In genomic region chr1:161791889-161792655, GRCh38 we compare ENCODE assay signal across 16 cellular contexts. TPM values are rescaled to one million over a fixed set of nuclear protein-coding genes. Genes with fewer than 3 reads are reported as not detected.
A peak's percentile ranks its signal among the peaks of the same experiment; 100 is the strongest.
DNase-seq lines count a peak whose midpoint lies in the region; ATAC-seq, FAIRE-seq and TF ChIP-seq lines count a peak whose summit lies in the region.
"Had no signal": no experiment of that assay in that cellular context is flagged by ENCODE, and none has a peak within 500 bp of the region (broad histone marks: within the 10 kb centered on the region; RNA-seq: fewer than 3 reads in every experiment).

No MANE protein-coding gene starts in this region.

- H3K36me3 Mint-ChIP-seq in CD8-positive, alpha-beta T cell = peaks cover 83% of the 10 kb centered on the region

- peaks cover 2% of the 10 kb centered on the region; the same call in 1 of the 2 replicates for H3K36me3 ChIP-seq in Panc1 (ENCODE audit: control insufficient read depth, insufficient read depth, low read length)
- H3K36me3 ChIP-seq in CD8-positive, alpha-beta T cell (ENCODE audit: insufficient read depth, low read length) = peaks cover 40% of the 10 kb centered on the region
- H3K36me3 ChIP-seq: ovary had no signal

- intact Hi-C loops in Panc1 (cut with micrococcal nuclease; ENCODE audit: unreplicated experiment) = loop anchor here (2.0 kb wide), 1 partner anchor 245 kb away; no protein-coding TSS in a partner anchor
- intact Hi-C loops in CD8-positive, alpha-beta T cell (cut with DNase I, micrococcal nuclease) = loop anchor here (1.0 to 5.0 kb wide), 2 partner anchors 245 to 600 kb away; no protein-coding TSS in a partner anchor

- no peak overlapping the region for H3K27ac Mint-ChIP-seq in CD8-positive, alpha-beta T cell
- H3K27ac Mint-ChIP-seq: H9 had no signal

- TF ChIP-seq CTCF in Panc1 (IDR thresholded peaks at IDR 0.05) (no peak), omental fat pad (IDR thresholded peaks at IDR 0.05) (no peak)
- TF ChIP-seq CTCF in CD8-positive, alpha-beta T cell (IDR thresholded peaks at IDR 0.05) = no peak

- no TSS peak for BruUV-seq in Panc1 (replicated peaks; lab: Mats Ljungman, UMichigan)

- in situ Hi-C loops in Panc1 (cut with HindIII; ENCODE audit: low pct_unique_long_range_greater_than_20kb, low sequenced_read_pairs) = no loop called here

- H3K4me3 Mint-ChIP-seq in CD8-positive, alpha-beta T cell = no peak overlapping the region
- H3K4me3 Mint-ChIP-seq: H9; stimulated activated naive CD8-positive, alpha-beta T cell treated with anti-CD3 and anti-CD28 coated beads, Interleukin-15, amount 100 ng/mL, for 72 hours had no signal

- H3K9me3 ChIP-seq in Panc1 (ENCODE audit: control insufficient read depth, insufficient read depth, low read depth, low read length) = no peaks in the 10 kb centered on the region
- H3K9me3 ChIP-seq in CD8-positive, alpha-beta T cell (ENCODE audit: low read length) = no peaks in the 10 kb centered on the region
- H3K9me3 ChIP-seq: ovary had no signal

- TF ChIP-seq POLR2A in GM12891 (IDR thresholded peaks at IDR 0.05; ENCODE audit: low read depth, low read length) = no peak

- DNase-seq in GM12891 (ENCODE audit: insufficient read length, low spot score) = no peak
- DNase-seq in Panc1 (ENCODE audit: low read depth, low spot score) = no peak
- DNase-seq in epithelial cell of prostate (ENCODE audit: low read depth, low spot score) = no peak
- DNase-seq in omental fat pad (ENCODE audit: low spot score) = no peak
- DNase-seq in MV-4-11 (lab: John Stamatoyannopoulos, UW) = no peak
- no peak for DNase-seq in CD8-positive, alpha-beta T cell
- DNase-seq in NCI-H2227 treated with DMSO at 0.1 percent for 48 hours (lab: John Stamatoyannopoulos, UW) = no peak
- DNase-seq: activated gamma-delta T cell; DND-41; effector CD4-positive, alpha-beta T cell; H9; islet precursor cell; ovary; stimulated activated naive CD8-positive, alpha-beta T cell treated with anti-CD3 and anti-CD28 coated beads, Interleukin-15, amount 100 ng/mL, for 72 hours had no signal

- H3K4me3 ChIP-seq in Panc1 (ENCODE audit: low read depth in 2 of 2, low read length in 2 of 2) = no peak overlapping the region
- H3K4me3 ChIP-seq in CD8-positive, alpha-beta T cell (ENCODE audit: low read depth, low read length) = no peak overlapping the region
- H3K4me3 ChIP-seq: ovary, SK-N-MC had no signal

- H3K27me3 ChIP-seq in Panc1 (ENCODE audit: control insufficient read depth, insufficient read depth, low read length) = no peaks in the 10 kb centered on the region
- H3K27me3 ChIP-seq in CD8-positive, alpha-beta T cell (ENCODE audit: insufficient read depth, low read length) = no peaks in the 10 kb centered on the region
- H3K27me3 ChIP-seq: ovary had no signal

- H3K4me1 ChIP-seq in Panc1 (ENCODE audit: control insufficient read depth, insufficient read depth, low read length) = no peaks in the 10 kb centered on the region
- no peaks in the 10 kb centered on the region for H3K4me1 ChIP-seq in CD8-positive, alpha-beta T cell (ENCODE audit: insufficient read depth, low read length)

- ATAC-seq in Panc1 (0 out of 2 replicates have a peak, but pooled peaks have one; percentile 12), omental fat pad (ENCODE audit: low FRiP score) (peak; percentile 19)
- no peak for ATAC-seq in CD8-positive, alpha-beta T cell

- peak; percentile 9 for FAIRE-seq in GM12891 (lab: Jason Lieb, UNC)

- POLR2A ChIA-PET in Panc1 (lab: Charles Lee) = interaction anchor here (0.6 to 0.8 kb wide), 3 partner anchors 36 to 245 kb away, joined by 3 to 14 read pairs (median 3); no protein-coding TSS in a partner anchor
- POLR2A ChIA-PET in CD8-positive, alpha-beta T cell (lab: Charles Lee) = interaction anchor here (0.8 to 1.1 kb wide), 2 partner anchors 242 to 245 kb away, joined by 3 read pairs; no protein-coding TSS in a partner anchor

- H3K27me3 Mint-ChIP-seq in CD8-positive, alpha-beta T cell (ENCODE audit: low read depth) = no peaks in the 10 kb centered on the region
- H3K27me3 Mint-ChIP-seq: stimulated activated naive CD8-positive, alpha-beta T cell treated with anti-CD3 and anti-CD28 coated beads, Interleukin-15, amount 100 ng/mL, for 72 hours had no signal

- peaks cover 2% of the 10 kb centered on the region for H3K4me1 Mint-ChIP-seq in CD8-positive, alpha-beta T cell (ENCODE audit: low read depth)
- H3K4me1 Mint-ChIP-seq: H9; stimulated activated naive CD8-positive, alpha-beta T cell treated with anti-CD3 and anti-CD28 coated beads, Interleukin-15, amount 100 ng/mL, for 72 hours had no signal

- H3K27ac ChIP-seq in Panc1 (ENCODE audit: low read length) (no peak overlapping the region), epithelial cell of prostate (peak overlapping the region; percentile 3)
- H3K27ac ChIP-seq in CD8-positive, alpha-beta T cell (ENCODE audit: low read depth, low read length) = no peak overlapping the region
- H3K27ac ChIP-seq: C4-2B, ovary, SK-N-MC had no signal

- H3K9me3 Mint-ChIP-seq in CD8-positive, alpha-beta T cell = no peaks in the 10 kb centered on the region
- H3K9me3 Mint-ChIP-seq: H9; stimulated activated naive CD8-positive, alpha-beta T cell treated with anti-CD3 and anti-CD28 coated beads, Interleukin-15, amount 100 ng/mL, for 72 hours had no signal

- CTCF ChIA-PET in Panc1 (lab: Charles Lee) = interaction anchor here (0.6 to 3.0 kb wide), 8 partner anchors 16 to 257 kb away, joined by 3 to 99 read pairs (median 6); partner anchors contain the start of gene OLFML2B
- CTCF ChIA-PET in CD8-positive, alpha-beta T cell (lab: Charles Lee) = interaction anchor here (0.7 to 6.5 kb wide), 28 partner anchors 9 to 264 kb away, joined by 3 to 136 read pairs (median 4); partner anchors contain the start of gene OLFML2B

TF ChIP-seq in GM12891, 5 proteins besides CTCF, POLR2A, EP300 and RAD21:
- TF ChIP-seq TAF1 (IDR thresholded peaks at IDR 0.05; ENCODE audit: low read depth, low read length) = no peak
- no peak for TF ChIP-seq POU2F2 (IDR thresholded peaks at IDR 0.05; ENCODE audit: low read depth, low read length)
- TF ChIP-seq SPI1 (IDR thresholded peaks at IDR 0.05; ENCODE audit: low read depth, low read length) = no peak
- TF ChIP-seq PAX5 (IDR thresholded peaks at IDR 0.05; ENCODE audit: insufficient read depth, low read length, severe bottlenecking) = no peak
- TF ChIP-seq POLR2AphosphoS5 (IDR thresholded peaks at IDR 0.05; ENCODE audit: low read depth, low read length) = no peak

RNA-seq across cellular contexts. Expression of gene ATF6, which starts 26.0 kb away (rescaled TPM):
- 8.3 TPM for polyA plus RNA-seq in GM12891 (2012; ENCODE audit: low read depth, missing spikeins)
- 16.4 TPM for total RNA-seq in Panc1 (2021; ENCODE audit: unreplicated experiment)
- polyA plus RNA-seq in Panc1 (2012; ENCODE audit: insufficient read length) = 8.4 TPM
- total RNA-seq in omental fat pad = 10 to 100 TPM; 30.9 to 38.0 (median 36.1) TPM
- total RNA-seq in CD8-positive, alpha-beta T cell = 10 to 100 TPM; 10.5 to 11.6 TPM

RNA-seq across cellular contexts. Expression of gene DUSP12, which starts 42.5 kb away (rescaled TPM):
- polyA plus RNA-seq in GM12891 (2012; ENCODE audit: low read depth, missing spikeins) = 26.0 TPM
- total RNA-seq in Panc1 (2021; ENCODE audit: unreplicated experiment) (22.0 TPM), omental fat pad (10 to 100 TPM; 14.8 to 49.2 (median 27.8) TPM)
- 17.3 TPM for polyA plus RNA-seq in Panc1 (2012; ENCODE audit: insufficient read length)
- 10 to 100 TPM; 27.9 to 31.1 TPM for total RNA-seq in CD8-positive, alpha-beta T cell
